Comparison of ENCODE assay signal across 8 cellular contexts in genomic region chr5:151234476-151235238, GRCh38. TPM values are rescaled to one million over a fixed set of nuclear protein-coding genes. Genes with fewer than 3 reads are reported as not detected.
DNase-seq lines count a peak whose midpoint lies in the region; ATAC-seq and TF ChIP-seq lines count a peak whose summit lies in the region.

No MANE protein-coding gene starts in this region.

- H3K27me3 Mint-ChIP-seq in activated CD4-positive, alpha-beta T cell treated with anti-CD3 and anti-CD28 coated beads, Interleukin-2, amount 10 ng/mL, durations not matched to agents 24 days and 14 days: no peaks in the 10 kb centered on the region
- no peaks in the 10 kb centered on the region for H3K27me3 Mint-ChIP-seq in stimulated activated naive CD8-positive, alpha-beta T cell treated with anti-CD3 and anti-CD28 coated beads, Interleukin-15, Interleukin-2, amounts not matched to agents 100 ng/mL and 50 ng/mL, for 24 hours

- H3K4me3 ChIP-seq in Peyer's patch: peak overlapping the region in 1 of 4 donors; percentile 3

- peak overlapping the region; percentile 36 to 75 (median 66) for H3K27ac ChIP-seq in Peyer's patch

- intact Hi-C loops in activated CD4-positive, alpha-beta T cell treated with anti-CD3 and anti-CD28 coated beads, Interleukin-2, amount 10 ng/mL, durations not matched to agents 24 days and 14 days (cut with micrococcal nuclease): loop anchor here (5.0 kb wide), 1 partner anchor 107 kb away; no protein-coding TSS in a partner anchor
- intact Hi-C loops in Right ventricle myocardium inferior (cut with DNase I): loop anchor here (5.0 kb wide), 1 partner anchor 172 kb away; no protein-coding TSS in a partner anchor

- no peak overlapping the region for H3K4me3 Mint-ChIP-seq in activated CD4-positive, alpha-beta T cell treated with anti-CD3 and anti-CD28 coated beads, Interleukin-2, amount 10 ng/mL, durations not matched to agents 24 days and 14 days
- peak overlapping the region; percentile 11 for H3K4me3 Mint-ChIP-seq in stimulated activated naive CD8-positive, alpha-beta T cell treated with anti-CD3 and anti-CD28 coated beads, Interleukin-15, Interleukin-2, amounts not matched to agents 100 ng/mL and 50 ng/mL, for 24 hours

- TF ChIP-seq POLR2A in Peyer's patch (IDR thresholded peaks at IDR 0.05): no peak

- H3K36me3 ChIP-seq in Peyer's patch: no peaks in the 10 kb centered on the region

- H3K4me1 ChIP-seq in Peyer's patch: peaks cover 0 to 20% (median 11%) of the 10 kb centered on the region in 4 donors

- no peaks in the 10 kb centered on the region for H3K9me3 ChIP-seq in Peyer's patch

- no peak for TF ChIP-seq CTCF in Peyer's patch (IDR thresholded peaks at IDR 0.05)

- no peaks in the 10 kb centered on the region for H3K27me3 ChIP-seq in Peyer's patch

- ATAC-seq in HG02763 (IDR thresholded peaks at IDR 0.05; ENCODE audit: unreplicated experiment) (peak; percentile 74), Right ventricle myocardium inferior (peak; percentile 85)

- H3K9me3 Mint-ChIP-seq in activated CD4-positive, alpha-beta T cell treated with anti-CD3 and anti-CD28 coated beads, Interleukin-2, amount 10 ng/mL, durations not matched to agents 24 days and 14 days: no peaks in the 10 kb centered on the region
- H3K9me3 Mint-ChIP-seq in stimulated activated naive CD8-positive, alpha-beta T cell treated with anti-CD3 and anti-CD28 coated beads, Interleukin-15, Interleukin-2, amounts not matched to agents 100 ng/mL and 50 ng/mL, for 24 hours: no peaks in the 10 kb centered on the region

- H3K4me1 Mint-ChIP-seq in activated CD4-positive, alpha-beta T cell treated with anti-CD3 and anti-CD28 coated beads, Interleukin-2, amount 10 ng/mL, durations not matched to agents 24 days and 14 days: peaks cover 12% of the 10 kb centered on the region
- peaks cover 33% of the 10 kb centered on the region for H3K4me1 Mint-ChIP-seq in stimulated activated naive CD8-positive, alpha-beta T cell treated with anti-CD3 and anti-CD28 coated beads, Interleukin-15, Interleukin-2, amounts not matched to agents 100 ng/mL and 50 ng/mL, for 24 hours (ENCODE audit: low read depth)

- DNase-seq in activated CD4-positive, alpha-beta T cell treated with anti-CD3 and anti-CD28 coated beads, Interleukin-2, amount 10 ng/mL, durations not matched to agents 24 days and 14 days: peak; percentile 72
- DNase-seq in activated CD4-positive, alpha-beta T cell treated with anti-CD3 and anti-CD28 coated beads for 1 hour: no peak
- peak in 2 of 3 donors; percentile 76 to 88 for DNase-seq in Peyer's patch
- DNase-seq in Right ventricle myocardium inferior (ENCODE audit: missing footprints): peak; percentile 88
- DNase-seq in T1000 (lab: John Stamatoyannopoulos, UW): no peak
- no peak for DNase-seq in mesenteric fat pad (ENCODE audit: low spot score)

- peaks cover 6% of the 10 kb centered on the region for H3K36me3 Mint-ChIP-seq in activated CD4-positive, alpha-beta T cell treated with anti-CD3 and anti-CD28 coated beads, Interleukin-2, amount 10 ng/mL, durations not matched to agents 24 days and 14 days (ENCODE audit: low read depth)
- H3K36me3 Mint-ChIP-seq in stimulated activated naive CD8-positive, alpha-beta T cell treated with anti-CD3 and anti-CD28 coated beads, Interleukin-15, Interleukin-2, amounts not matched to agents 100 ng/mL and 50 ng/mL, for 24 hours (ENCODE audit: low read depth): peaks cover 3% of the 10 kb centered on the region

- H3K27ac Mint-ChIP-seq in activated CD4-positive, alpha-beta T cell treated with anti-CD3 and anti-CD28 coated beads, Interleukin-2, amount 10 ng/mL, durations not matched to agents 24 days and 14 days: no peak overlapping the region
- H3K27ac Mint-ChIP-seq in stimulated activated naive CD8-positive, alpha-beta T cell treated with anti-CD3 and anti-CD28 coated beads, Interleukin-15, Interleukin-2, amounts not matched to agents 100 ng/mL and 50 ng/mL, for 24 hours: no peak overlapping the region

RNA-seq across cellular contexts. Expression of gene CCDC69, which starts 10.8 kb away (rescaled TPM):
- total RNA-seq in activated CD4-positive, alpha-beta T cell treated with anti-CD3 and anti-CD28 coated beads, Interleukin-2, amount 10 ng/mL, durations not matched to agents 24 days and 14 days: 22.7 and 23.2 TPM in 2 replicates
- 10 to 100 TPM; 15.8 to 86.6 (median 33.3) TPM for total RNA-seq in Peyer's patch
- total RNA-seq in Right ventricle myocardium inferior: 181 TPM
- 184 TPM for total RNA-seq in mesenteric fat pad

RNA-seq across cellular contexts. Expression of gene GM2A, which starts 18.3 kb away (rescaled TPM):
- total RNA-seq in activated CD4-positive, alpha-beta T cell treated with anti-CD3 and anti-CD28 coated beads, Interleukin-2, amount 10 ng/mL, durations not matched to agents 24 days and 14 days: 15.4 and 16.0 TPM in 2 replicates
- total RNA-seq in Peyer's patch (10 to 100 TPM; 15.1 to 27.2 (median 16.8) TPM), Right ventricle myocardium inferior (28.4 TPM), mesenteric fat pad (38.7 TPM)

Comparison
In these comparisons a context has a peak if more than half of its experiments do, and no peak if none do; other contexts are left out.
1. DNase-seq: peak in activated CD4-positive, alpha-beta T cell treated with anti-CD3 and anti-CD28 coated beads, Interleukin-2, amount 10 ng/mL, durations not matched to agents 24 days and 14 days (single experiment), Peyer's patch (2 of 3) and Right ventricle myocardium inferior (single experiment); none in activated CD4-positive, alpha-beta T cell treated with anti-CD3 and anti-CD28 coated beads for 1 hour (single experiment), T1000 (single experiment) and mesenteric fat pad (single experiment).